In the genomic region with DNA sequence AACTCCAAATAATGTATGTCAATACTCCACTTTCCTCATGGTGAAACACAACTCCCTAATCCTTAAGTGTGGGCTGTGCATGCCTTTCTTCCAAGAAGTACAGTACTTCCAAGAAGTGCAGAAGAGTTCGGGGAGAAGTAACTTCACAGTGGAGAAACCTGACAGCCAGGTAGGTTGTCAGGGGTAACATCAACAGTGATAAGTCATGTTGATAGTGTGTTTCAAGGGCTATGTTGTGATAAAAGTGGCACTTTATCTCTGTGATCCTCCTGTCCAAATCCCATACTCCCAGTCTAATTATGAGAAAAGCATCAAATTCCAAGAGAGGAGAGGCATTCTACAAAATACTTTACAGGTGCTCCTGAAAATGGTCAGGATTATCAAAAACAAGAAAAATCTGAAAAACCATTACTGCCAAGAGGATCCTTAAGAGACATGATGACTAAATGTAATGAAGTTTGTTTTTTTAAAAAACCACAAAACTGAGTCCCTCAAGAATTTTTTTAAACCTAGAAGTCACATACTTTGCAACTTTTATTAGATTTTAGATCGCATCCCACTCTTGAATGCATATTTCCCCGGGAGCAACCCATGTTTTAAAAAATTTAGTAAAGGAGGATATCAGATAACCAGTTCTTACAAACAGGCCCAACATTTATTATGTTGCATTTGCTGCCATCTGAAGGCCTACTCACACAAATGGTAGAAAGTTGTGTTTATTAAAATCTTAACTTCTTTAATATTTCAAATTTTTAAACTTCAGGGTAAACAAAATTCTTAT, we compare ENCODE assay signal across 13 cellular contexts. TPM values are rescaled to one million over a fixed set of nuclear protein-coding genes. Genes with fewer than 3 reads are reported as not detected.
A peak's percentile ranks its signal among the peaks of the same experiment; 100 is the strongest.
DNase-seq lines count a peak whose midpoint lies in the region; ATAC-seq lines count a peak whose summit lies in the region.
"Had no signal": no experiment of that assay in that cellular context is flagged by ENCODE, and none has a peak within 500 bp of the region (broad histone marks: within the 10 kb centered on the region; RNA-seq: fewer than 3 reads in every experiment).

No MANE protein-coding gene starts in this region.

- H3K27me3 Mint-ChIP-seq in activated T-cell treated with anti-CD3 and anti-CD28 coated beads, Interleukin-2, amount 50 U/mL, for 24 hours = no peaks in the 10 kb centered on the region
- H3K27me3 Mint-ChIP-seq: activated naive CD4-positive, alpha-beta T cell treated with anti-CD3 and anti-CD28 coated beads, Interleukin-2, amount 50 U/mL, for 24 hours had no signal

- H3K9me3 ChIP-seq in adipocyte (ENCODE audit: control insufficient read depth, low read length) = no peaks in the 10 kb centered on the region
- H3K9me3 ChIP-seq: BE2C, thoracic aorta had no signal

- H3K9me3 Mint-ChIP-seq in activated T-cell treated with anti-CD3 and anti-CD28 coated beads, Interleukin-2, amount 50 U/mL, for 24 hours = peaks cover 9% of the 10 kb centered on the region
- H3K9me3 Mint-ChIP-seq in stimulated activated effector memory CD8-positive, alpha-beta T cell treated with anti-CD3 and anti-CD28 coated beads, Interleukin-12 subunit alpha, Interleukin-12 subunit beta, amount 100 ng/mL, for 72 hours = peaks cover 6% of the 10 kb centered on the region

- H3K36me3 Mint-ChIP-seq in activated T-cell treated with anti-CD3 and anti-CD28 coated beads, Interleukin-2, amount 50 U/mL, for 24 hours (ENCODE audit: low read depth) = peaks cover 59% of the 10 kb centered on the region
- H3K36me3 Mint-ChIP-seq in stimulated activated effector memory CD8-positive, alpha-beta T cell treated with anti-CD3 and anti-CD28 coated beads, Interleukin-12 subunit alpha, Interleukin-12 subunit beta, amount 100 ng/mL, for 72 hours = peaks cover 9% of the 10 kb centered on the region

- ATAC-seq in stimulated activated effector memory CD8-positive, alpha-beta T cell treated with anti-CD3 and anti-CD28 coated beads, Interleukin-12 subunit alpha, Interleukin-12 subunit beta, amount 100 ng/mL, for 72 hours = no peak
- no peak for ATAC-seq in left cardiac atrium

- no peak overlapping the region for H3K4me3 Mint-ChIP-seq in activated T-cell treated with anti-CD3 and anti-CD28 coated beads, Interleukin-2, amount 50 U/mL, for 24 hours
- H3K4me3 Mint-ChIP-seq in stimulated activated effector memory CD8-positive, alpha-beta T cell treated with anti-CD3 and anti-CD28 coated beads, Interleukin-12 subunit alpha, Interleukin-12 subunit beta, amount 100 ng/mL, for 72 hours = no peak overlapping the region
- H3K4me3 Mint-ChIP-seq: activated naive CD4-positive, alpha-beta T cell treated with anti-CD3 and anti-CD28 coated beads, Interleukin-2, amount 50 U/mL, for 24 hours had no signal

- no peaks in the 10 kb centered on the region for H3K27me3 ChIP-seq in adipocyte (replicated peaks; ENCODE audit: control insufficient read depth, insufficient read depth, low read length)
- H3K27me3 ChIP-seq: BE2C had no signal

- peak overlapping the region; percentile 52 for H3K9ac ChIP-seq in adipocyte (ENCODE audit: low read length)

- peaks cover 8% of the 10 kb centered on the region for H3K36me3 ChIP-seq in adipocyte (ENCODE audit: control insufficient read depth, insufficient read depth, low read length, severe bottlenecking)
- H3K36me3 ChIP-seq: thoracic aorta had no signal

- no peak overlapping the region for H3K4me3 ChIP-seq in adipocyte (ENCODE audit: low read length)
- H3K4me3 ChIP-seq: thoracic aorta had no signal

- H3K4me1 Mint-ChIP-seq in activated T-cell treated with anti-CD3 and anti-CD28 coated beads, Interleukin-2, amount 50 U/mL, for 24 hours (ENCODE audit: low read depth) = peaks cover 3% of the 10 kb centered on the region
- no peaks in the 10 kb centered on the region for H3K4me1 Mint-ChIP-seq in stimulated activated effector memory CD8-positive, alpha-beta T cell treated with anti-CD3 and anti-CD28 coated beads, Interleukin-12 subunit alpha, Interleukin-12 subunit beta, amount 100 ng/mL, for 72 hours
- H3K4me1 Mint-ChIP-seq: activated naive CD4-positive, alpha-beta T cell treated with anti-CD3 and anti-CD28 coated beads, Interleukin-2, amount 50 U/mL, for 24 hours had no signal

- intact Hi-C loops in left cardiac atrium (cut with DNase I) = no loop called here

- no peak overlapping the region for H3K27ac Mint-ChIP-seq in activated T-cell treated with anti-CD3 and anti-CD28 coated beads, Interleukin-2, amount 50 U/mL, for 24 hours
- no peak overlapping the region for H3K27ac Mint-ChIP-seq in stimulated activated effector memory CD8-positive, alpha-beta T cell treated with anti-CD3 and anti-CD28 coated beads, Interleukin-12 subunit alpha, Interleukin-12 subunit beta, amount 100 ng/mL, for 72 hours
- H3K27ac Mint-ChIP-seq: activated naive CD4-positive, alpha-beta T cell treated with anti-CD3 and anti-CD28 coated beads, Interleukin-2, amount 50 U/mL, for 24 hours had no signal

- H3K4me1 ChIP-seq in adipocyte (ENCODE audit: control insufficient read depth, insufficient read depth, low read length) = peaks cover 11% of the 10 kb centered on the region
- H3K4me1 ChIP-seq: BE2C had no signal

- DNase-seq in A172 (ENCODE audit: low spot score) (peak; percentile 46), GM03348 (ENCODE audit: low spot score) (peak; percentile 58), adipocyte (ENCODE audit: low read depth) (peak; percentile 75), glomerular visceral epithelial cell (ENCODE audit: extremely low spot score) (peak; percentile 5), left cardiac atrium (no peak)
- DNase-seq in activated CD4-positive, alpha-beta T cell treated with anti-CD3 and anti-CD28 coated beads, Interleukin-2, amount 50 U/mL, for 48 hours = no peak
- DNase-seq in activated T-cell treated with anti-CD3 and anti-CD28 coated beads, Interleukin-2, amount 50 U/mL, for 24 hours = no peak
- no peak for DNase-seq in stimulated activated effector memory CD8-positive, alpha-beta T cell treated with anti-CD3 and anti-CD28 coated beads, Interleukin-12 subunit alpha, Interleukin-12 subunit beta, amount 100 ng/mL, for 72 hours (ENCODE audit: low spot score in 2 of 2)
- DNase-seq: BE2C; DMS53; stimulated activated CD4-positive, alpha-beta T cell treated with anti-CD3 and anti-CD28 coated beads, Interleukin-15, amount 100 ng/mL, for 24 hours had no signal

RNA-seq across cellular contexts. Expression of a gene that starts 44.5 kb away (rescaled TPM):
- total RNA-seq in A172 (2014; rRNA removed; shearing (Covaris generic)) = 417 and 440 TPM in 2 replicates
- 100 to 1,000 TPM in 1 of 2 donors, 10 to 100 TPM in 1; 96.8 to 115 TPM for total RNA-seq in left cardiac atrium

Comparison
In these comparisons a context has a peak if more than half of its experiments do, and no peak if none do; other contexts are left out.
1. DNase-seq: peak in A172 (single experiment), GM03348 (single experiment), adipocyte (single experiment) and glomerular visceral epithelial cell (single experiment); none in activated CD4-positive, alpha-beta T cell treated with anti-CD3 and anti-CD28 coated beads, Interleukin-2, amount 50 U/mL, for 48 hours (0 of 2), activated T-cell treated with anti-CD3 and anti-CD28 coated beads, Interleukin-2, amount 50 U/mL, for 24 hours (single experiment), stimulated activated effector memory CD8-positive, alpha-beta T cell treated with anti-CD3 and anti-CD28 coated beads, Interleukin-12 subunit alpha, Interleukin-12 subunit beta, amount 100 ng/mL, for 72 hours (0 of 2) and left cardiac atrium (single experiment).